17 cellular contexts compared by ENCODE assay signal in genomic region chr5:97078958-97079357, GRCh38.
DNase-seq lines count a peak whose midpoint lies in the region; ATAC-seq, FAIRE-seq and TF ChIP-seq lines count a peak whose summit lies in the region.
"Had no signal": no experiment of that assay in that cellular context is flagged by ENCODE, and none has a peak within 500 bp of the region (broad histone marks: within the 10 kb centered on the region; RNA-seq: fewer than 3 reads in every experiment).

No MANE protein-coding gene starts in this region.

- WGBS in heart left ventricle, 4 donors: 29 to 64% (median 39%) methylated on average over 1 of the region's 1 CpG

- H3K36me3 ChIP-seq in heart left ventricle: no peaks in the 10 kb centered on the region
- H3K36me3 ChIP-seq: stomach had no signal

- POLR2A ChIA-PET in HEK293T (lab: Yijun Ruan, JAX): no interaction called here

- H3K27ac ChIP-seq in heart left ventricle: no peak overlapping the region
- H3K27ac ChIP-seq: body of pancreas, stomach had no signal

- H3K9me3 Mint-ChIP-seq in CD14-positive monocyte: no peaks in the 10 kb centered on the region
- peaks cover 0 to 4% (median 0%) of the 10 kb centered on the region in 7 donors for H3K9me3 Mint-ChIP-seq in naive B cell

- no peak for TF ChIP-seq POLR2A in H54 (IDR thresholded peaks at IDR 0.05; ENCODE audit: low read depth, low read length)
- no peak for TF ChIP-seq POLR2A in heart left ventricle (IDR thresholded peaks at IDR 0.05)

- TF ChIP-seq CTCF in CD14-positive monocyte (IDR thresholded peaks at IDR 0.05) (no peak), heart left ventricle (IDR thresholded peaks at IDR 0.05) (no peak)

- peaks cover 48% of the 10 kb centered on the region for H3K4me1 Mint-ChIP-seq in CD14-positive monocyte
- peaks cover 7% of the 10 kb centered on the region for H3K4me1 Mint-ChIP-seq in T-helper 17 cell
- H3K4me1 Mint-ChIP-seq in naive B cell: peaks cover 46 to 89% (median 52%) of the 10 kb centered on the region in 3 donors

- intact Hi-C loops in CD14-positive monocyte (cut with micrococcal nuclease): no loop called here
- intact Hi-C loops in heart left ventricle (cut with DNase I): loop anchor here in 1 of 10 donors (5.0 kb wide), 1 partner anchor 48 kb away; no protein-coding TSS in a partner anchor

- ATAC-seq in T-helper 17 cell (peak; percentile 20), naive B cell (ENCODE audit: low read depth in 2 of 2) (peak; percentile 32 to 35), heart left ventricle (no peak), HG03442 (IDR thresholded peaks at IDR 0.05; ENCODE audit: unreplicated experiment) (no peak)
- ATAC-seq: body of pancreas had no signal

- H3K27ac Mint-ChIP-seq in CD14-positive monocyte (peak overlapping the region; percentile 26 to 97 (median 61)), T-helper 17 cell (peak overlapping the region; percentile 21), naive B cell (peak overlapping the region in 5 of 6 donors; percentile 63 to 80 (median 75))
- H3K27ac Mint-ChIP-seq: activated CD4-positive, alpha-beta T cell treated with anti-CD3 and anti-CD28 coated beads, Interleukin-2, amount 10 ng/mL, durations not matched to agents 7 days and 5 days; T-helper 1 cell treated with Interleukin-12 subunit alpha and Interleukin-12 subunit beta and Interleukin-4 antibody, amounts not matched to agents 30 μg/mL and 1 μg/mL, for 36 hours had no signal

- H3K36me3 Mint-ChIP-seq in CD14-positive monocyte: no peaks in the 10 kb centered on the region
- no peaks in the 10 kb centered on the region for H3K36me3 Mint-ChIP-seq in T-helper 17 cell (ENCODE audit: low read depth)
- peaks cover 2 to 14% of the 10 kb centered on the region in 2 donors for H3K36me3 Mint-ChIP-seq in naive B cell

- H3K27me3 Mint-ChIP-seq in CD14-positive monocyte (ENCODE audit: low read depth in 3 of 3) (peaks cover 0 to 2% (median 0%) of the 10 kb centered on the region in 3 donors), T-helper 17 cell (peaks cover 7% of the 10 kb centered on the region), naive B cell (no peaks in the 10 kb centered on the region)

- no peaks in the 10 kb centered on the region for H3K27me3 ChIP-seq in heart left ventricle
- H3K27me3 ChIP-seq: body of pancreas, stomach had no signal

- no peak overlapping the region for H3K4me3 ChIP-seq in heart left ventricle
- H3K4me3 ChIP-seq: body of pancreas, stomach had no signal

- CTCF ChIA-PET in HEK293T (lab: Yijun Ruan, JAX): no interaction called here

- H3K4me3 Mint-ChIP-seq in CD14-positive monocyte: peak overlapping the region in 1 of 2 donors; percentile 14
- no peak overlapping the region for H3K4me3 Mint-ChIP-seq in T-helper 17 cell
- peak overlapping the region; percentile 35 to 79 (median 60) for H3K4me3 Mint-ChIP-seq in naive B cell
- H3K4me3 Mint-ChIP-seq: activated CD4-positive, alpha-beta T cell treated with anti-CD3 and anti-CD28 coated beads, Interleukin-2, amount 10 ng/mL, durations not matched to agents 7 days and 5 days; T-helper 1 cell treated with Interleukin-12 subunit alpha and Interleukin-12 subunit beta and Interleukin-4 antibody, amounts not matched to agents 30 μg/mL and 1 μg/mL, for 36 hours had no signal

- H3K4me1 ChIP-seq in heart left ventricle: peaks cover 0 to 9% (median 0%) of the 10 kb centered on the region in 12 donors
- H3K4me1 ChIP-seq: body of pancreas had no signal

- no peaks in the 10 kb centered on the region for H3K9me3 ChIP-seq in T-helper 17 cell (ENCODE audit: control insufficient read depth, low read length, poor library complexity, severe bottlenecking)
- no peaks in the 10 kb centered on the region for H3K9me3 ChIP-seq in heart left ventricle
- H3K9me3 ChIP-seq: body of pancreas, stomach had no signal

- DNase-seq in CD14-positive monocyte (ENCODE audit: low spot score) (peak; percentile 53), H54 (ENCODE audit: insufficient read length, low spot score) (no peak), T-helper 17 cell (no peak), naive B cell (no peak), HEK293T (ENCODE audit: extremely low spot score) (no peak), urothelium cell line (ENCODE audit: low spot score) (no peak), heart left ventricle (no peak)
- DNase-seq: activated CD4-positive, alpha-beta T cell treated with anti-CD3 and anti-CD28 coated beads, Interleukin-2, amount 10 ng/mL, durations not matched to agents 7 days and 5 days; activated effector memory CD4-positive, alpha-beta T cell treated with anti-CD3 and anti-CD28 coated beads, Interleukin-2, amount 50 U/mL, for 16 hours; body of pancreas; C1 segment of cervical spinal cord; effector CD8-positive, alpha-beta T cell; NCI-H446 treated with DMSO at 0.1 percent for 48 hours; stomach had no signal

- FAIRE-seq in H54 (lab: Jason Lieb, UNC): peak; percentile 80
- no peak for FAIRE-seq in urothelium cell line (lab: Jason Lieb, UNC)
- FAIRE-seq: HTR-8/SVneo had no signal

TF ChIP-seq in HEK293T, 16 proteins besides CTCF, POLR2A, EP300 and RAD21:
- no peak for TF ChIP-seq BHLHE40 (IDR thresholded peaks at IDR 0.05; ENCODE audit: borderline replicate concordance)
- TF ChIP-seq SUZ12 (IDR thresholded peaks at IDR 0.05): no peak
- no peak for TF ChIP-seq CTBP1 (IDR thresholded peaks at IDR 0.05; ENCODE audit: borderline replicate concordance)
- TF ChIP-seq ZNF384 (IDR thresholded peaks at IDR 0.05): no peak
- no peak for TF ChIP-seq FOXA1 (IDR thresholded peaks at IDR 0.05)
- TF ChIP-seq ELF4 (IDR thresholded peaks at IDR 0.05): no peak
- TF ChIP-seq, protein P1, sequence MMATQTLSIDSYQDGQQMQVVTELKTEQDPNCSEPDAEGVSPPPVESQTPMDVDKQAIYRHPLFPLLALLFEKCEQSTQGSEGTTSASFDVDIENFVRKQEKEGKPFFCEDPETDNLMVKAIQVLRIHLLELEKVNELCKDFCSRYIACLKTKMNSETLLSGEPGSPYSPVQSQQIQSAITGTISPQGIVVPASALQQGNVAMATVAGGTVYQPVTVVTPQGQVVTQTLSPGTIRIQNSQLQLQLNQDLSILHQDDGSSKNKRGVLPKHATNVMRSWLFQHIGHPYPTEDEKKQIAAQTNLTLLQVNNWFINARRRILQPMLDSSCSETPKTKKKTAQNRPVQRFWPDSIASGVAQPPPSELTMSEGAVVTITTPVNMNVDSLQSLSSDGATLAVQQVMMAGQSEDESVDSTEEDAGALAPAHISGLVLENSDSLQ (IDR thresholded peaks at IDR 0.05): no peak
- TF ChIP-seq L3MBTL2 (conservative IDR thresholded peaks at IDR 0.05): no peak
- TF ChIP-seq ARNT (IDR thresholded peaks at IDR 0.05): no peak
- TF ChIP-seq FOXK2 (IDR thresholded peaks at IDR 0.05): no peak
- no peak for TF ChIP-seq SP1 (IDR thresholded peaks at IDR 0.05)
- no peak for TF ChIP-seq FOXM1 (IDR thresholded peaks at IDR 0.05; ENCODE audit: borderline replicate concordance)
- TF ChIP-seq TARDBP (IDR thresholded peaks at IDR 0.05): no peak
- TF ChIP-seq LEF1 (IDR thresholded peaks at IDR 0.05; ENCODE audit: borderline replicate concordance): no peak
- no peak for TF ChIP-seq NFRKB (IDR thresholded peaks at IDR 0.05)
- no peak for TF ChIP-seq HDGF (IDR thresholded peaks at IDR 0.05; ENCODE audit: borderline replicate concordance)

Comparison
In these comparisons a context has a peak if more than half of its experiments do, and no peak if none do; other contexts are left out.
1. H3K27ac Mint-ChIP-seq: peak in every context shown above with its lines; median percentile 75 in naive B cell; 61 in CD14-positive monocyte; 21 in T-helper 17 cell.
2. ATAC-seq: peak in T-helper 17 cell (single experiment) and naive B cell (2 of 2); none in heart left ventricle (0 of 4) and HG03442 (single experiment).